ENCODE assay signal across 20 cellular contexts in genomic region chr13:60152904-60153303, GRCh38.
"Had no signal": no experiment of that assay in that cellular context is flagged by ENCODE, and none has a peak within 500 bp of the region (broad histone marks: within the 10 kb centered on the region; RNA-seq: fewer than 3 reads in every experiment).

No MANE protein-coding gene starts in this region.

- H3K27ac Mint-ChIP-seq: activated CD4-positive, alpha-beta T cell treated with anti-CD3 and anti-CD28 coated beads, Interleukin-2, amount 10 ng/mL, durations not matched to agents 7 days and 5 days; nephron progenitor cell; progenitor cell of endocrine pancreas; stimulated activated naive CD8-positive, alpha-beta T cell treated with anti-CD3 and anti-CD28 coated beads, Interleukin-15, amount 100 ng/mL, for 72 hours had no signal

- H3K4me3 Mint-ChIP-seq: activated CD4-positive, alpha-beta T cell treated with anti-CD3 and anti-CD28 coated beads, Interleukin-2, amount 10 ng/mL, durations not matched to agents 7 days and 5 days; activated T-cell treated with anti-CD3 and anti-CD28 coated beads, Interleukin-2, amount 50 U/mL, for 4 hours; nephron progenitor cell; stimulated activated naive CD8-positive, alpha-beta T cell treated with anti-CD3 and anti-CD28 coated beads, Interleukin-15, amount 100 ng/mL, for 72 hours had no signal

- H3K4me1 ChIP-seq: suprapubic skin had no signal

- H3K27me3 ChIP-seq: brain microvascular endothelial cell, dorsolateral prefrontal cortex, suprapubic skin had no signal

- H3K4me3 ChIP-seq: dorsolateral prefrontal cortex, suprapubic skin had no signal

- DNase-seq: activated CD4-positive, alpha-beta T cell treated with anti-CD3 and anti-CD28 coated beads, Interleukin-2, amount 10 ng/mL, durations not matched to agents 7 days and 5 days; activated CD8-positive, alpha-beta memory T cell treated with anti-CD3 and anti-CD28 coated beads, Interleukin-2, amount 50 U/mL, for 4 hours; activated effector memory CD4-positive, alpha-beta T cell treated with Interleukin-2 at 50 U/mL for 16 hours; activated naive CD4-positive, alpha-beta T cell treated with anti-CD3 and anti-CD28 coated beads, Interleukin-2, amount 50 U/mL, for 16 hours; activated T-cell treated with anti-CD3 and anti-CD28 coated beads, Interleukin-2, amount 50 U/mL, for 4 hours; aorta; brain microvascular endothelial cell; central memory CD4-positive, alpha-beta T cell; dorsolateral prefrontal cortex; left ventricle myocardium superior; nephron progenitor cell; nucleus accumbens; right cardiac atrium; stimulated activated naive CD8-positive, alpha-beta T cell treated with anti-CD3 and anti-CD28 coated beads, Interleukin-15, amount 100 ng/mL, for 72 hours; T1000; trophoblast cell had no signal

- H3K9me3 Mint-ChIP-seq: activated CD4-positive, alpha-beta T cell treated with anti-CD3 and anti-CD28 coated beads, Interleukin-2, amount 10 ng/mL, durations not matched to agents 7 days and 5 days; activated T-cell treated with anti-CD3 and anti-CD28 coated beads, Interleukin-2, amount 50 U/mL, for 4 hours; nephron progenitor cell had no signal

- H3K4me1 Mint-ChIP-seq: nephron progenitor cell had no signal

- H3K9me3 ChIP-seq: suprapubic skin had no signal

- H3K36me3 ChIP-seq: brain microvascular endothelial cell, suprapubic skin had no signal

- H3K27ac ChIP-seq: brain microvascular endothelial cell, dorsolateral prefrontal cortex, epithelial cell of prostate, suprapubic skin had no signal

- H3K27me3 Mint-ChIP-seq: activated CD4-positive, alpha-beta T cell treated with anti-CD3 and anti-CD28 coated beads, Interleukin-2, amount 10 ng/mL, durations not matched to agents 7 days and 5 days; progenitor cell of endocrine pancreas had no signal

- ATAC-seq: activated CD4-positive, CD25-positive, alpha-beta regulatory T cell treated with anti-CD3 and anti-CD28 coated beads, Interleukin-2, amount 50 U/mL, for 24 hours; activated T-cell treated with anti-CD3 and anti-CD28 coated beads, Interleukin-2, amount 50 U/mL, for 4 hours; left ventricle myocardium superior; right cardiac atrium; stimulated activated naive CD8-positive, alpha-beta T cell treated with anti-CD3 and anti-CD28 coated beads, Interleukin-15, amount 100 ng/mL, for 72 hours had no signal
